8 cellular contexts compared by ENCODE assay signal in the genomic region with DNA sequence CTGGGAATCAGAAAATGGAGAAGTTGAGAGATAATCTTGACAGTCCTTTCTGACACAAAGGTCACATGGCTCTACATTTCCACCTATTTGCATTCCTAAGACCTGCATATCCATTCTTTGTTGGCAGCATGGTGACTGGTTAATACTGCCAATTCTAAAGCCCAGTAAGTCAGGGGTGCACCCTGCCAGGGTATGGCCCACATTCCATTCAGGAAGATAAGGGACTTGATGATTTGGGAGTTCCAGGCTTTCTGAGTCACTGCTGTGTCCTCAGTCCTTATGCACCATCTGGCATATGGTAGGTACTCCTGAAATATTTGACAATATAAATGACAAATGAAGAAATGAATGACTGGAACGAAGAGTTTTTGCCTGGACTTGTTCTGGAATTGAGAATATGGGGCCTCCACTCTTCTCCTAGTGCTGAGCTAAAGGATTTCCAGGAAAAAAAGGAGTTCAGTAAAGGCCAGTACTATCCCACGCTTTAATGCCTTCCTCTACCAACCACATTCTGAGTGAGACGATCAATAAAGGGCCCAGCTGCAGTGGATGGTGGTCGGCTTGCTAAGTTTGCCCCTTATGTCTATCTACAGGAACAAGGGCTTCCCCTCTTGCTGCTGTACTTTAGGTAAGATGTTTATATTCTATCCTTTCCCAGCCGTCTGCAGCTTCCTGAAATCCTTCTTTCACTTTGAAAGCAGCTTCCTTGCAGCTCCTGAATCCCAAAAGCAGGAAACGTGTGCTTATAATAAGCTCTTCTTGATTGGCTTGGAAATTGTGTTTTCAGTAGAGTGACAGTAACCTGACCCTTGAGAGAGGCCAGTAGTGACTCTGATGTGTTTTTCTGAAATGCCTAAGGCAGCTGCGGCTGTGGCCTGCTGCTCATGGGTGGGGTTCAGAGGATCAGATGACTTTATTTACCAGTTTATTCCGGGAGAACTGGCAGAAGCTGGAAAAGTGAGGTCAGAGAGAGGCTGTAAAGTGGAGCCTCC. TPM values are rescaled to one million over a fixed set of nuclear protein-coding genes. Genes with fewer than 3 reads are reported as not detected.
A peak's percentile ranks its signal among the peaks of the same experiment; 100 is the strongest.
DNase-seq lines count a peak whose midpoint lies in the region; ATAC-seq, FAIRE-seq and TF ChIP-seq lines count a peak whose summit lies in the region.

No MANE protein-coding gene starts in this region.

- no peak for TF ChIP-seq CTCF in esophagus squamous epithelium (IDR thresholded peaks at IDR 0.05)
- no peak for TF ChIP-seq CTCF in pancreas (IDR thresholded peaks at IDR 0.05)

- peaks cover 0 to 20% (median 10%) of the 10 kb centered on the region in 3 donors for H3K4me1 ChIP-seq in esophagus squamous epithelium
- H3K4me1 ChIP-seq in pancreas = peaks cover 0 to 11% (median 0%) of the 10 kb centered on the region in 3 donors

- H3K36me3 ChIP-seq in esophagus squamous epithelium (no peaks in the 10 kb centered on the region), pancreas (no peaks in the 10 kb centered on the region)

- ATAC-seq in pancreas (peak; percentile 79 to 81 (median 80)), GM21737 (IDR thresholded peaks at IDR 0.05; ENCODE audit: unreplicated experiment) (no peak), HG02938 (IDR thresholded peaks at IDR 0.05; ENCODE audit: unreplicated experiment) (no peak)

- peak overlapping the region; percentile 2 to 73 (median 60) for H3K27ac ChIP-seq in esophagus squamous epithelium
- peak overlapping the region in 3 of 4 donors; percentile 9 to 70 (median 13) for H3K27ac ChIP-seq in pancreas

- DNase-seq in DMS53 treated with DMSO at 0.1 percent for 48 hours (lab: John Stamatoyannopoulos, UW; ENCODE audit: unreplicated experiment) = peak; percentile 99
- DNase-seq in NCI-H69 (lab: John Stamatoyannopoulos, UW) = peak; percentile 73
- no peak for DNase-seq in esophagus squamous epithelium (lab: John Stamatoyannopoulos, UW)
- peak in 1 of 6 donors; percentile 31 for DNase-seq in pancreas
- DNase-seq in activated CD4-positive, CD25-positive, alpha-beta regulatory T cell treated with anti-CD3 and anti-CD28 coated beads, Interleukin-2, amount 50 U/mL, for 72 hours = no peak
- DNase-seq in stimulated activated CD4-positive, alpha-beta T cell treated with anti-CD3 and anti-CD28 coated beads, Interleukin-15, amount 100 ng/mL, for 24 hours = no peak

- no peak for FAIRE-seq in pancreas (lab: Jason Lieb, UNC)

- H3K4me3 ChIP-seq in esophagus squamous epithelium (peak overlapping the region in 1 of 4 donors; percentile 30), pancreas (no peak overlapping the region)

- no peak for TF ChIP-seq POLR2A in esophagus squamous epithelium (IDR thresholded peaks at IDR 0.05)

- intact Hi-C loops in esophagus squamous epithelium (cut with DNase I) = no loop called here
- intact Hi-C loops in pancreas (cut with DNase I) = no loop called here

- 41 to 50% methylated on average over 7 to 8 of the region's 8 CpGs for WGBS in esophagus squamous epithelium, 2 donors
- 61 to 63% methylated on average over 8 of the region's 8 CpGs for WGBS in pancreas, 2 donors

- no peaks in the 10 kb centered on the region for H3K27me3 ChIP-seq in esophagus squamous epithelium
- no peaks in the 10 kb centered on the region for H3K27me3 ChIP-seq in pancreas

- H3K9me3 ChIP-seq in esophagus squamous epithelium (no peaks in the 10 kb centered on the region), pancreas (no peaks in the 10 kb centered on the region)

RNA-seq across cellular contexts. Expression of gene EIF2AK3, which starts 31.9 kb away (rescaled TPM):
- total RNA-seq in esophagus squamous epithelium (10 to 100 TPM; 12.2 to 16.9 (median 16.7) TPM), pancreas (10 to 100 TPM; 22.9 to 58.4 (median 29.3) TPM)
- 10 to 100 TPM in 1 of 2 donors, 1 to 10 TPM in 1; 6.2 to 21.6 TPM for polyA plus RNA-seq in pancreas

RNA-seq across cellular contexts. Expression of gene RPIA, which starts 32.3 kb away (rescaled TPM):
- 10 to 100 TPM in 2 of 4 donors, 1 to 10 TPM in 2; 6.5 to 17.6 (median 11.0) TPM for total RNA-seq in esophagus squamous epithelium
- total RNA-seq in pancreas = 10 to 100 TPM in 4 of 6 donors, 1 to 10 TPM in 2; 8.5 to 11.4 (median 10.3) TPM
- polyA plus RNA-seq in pancreas = 10 to 100 TPM; 10.0 to 15.4 TPM

Comparison
In these comparisons a context has a peak if more than half of its experiments do, and no peak if none do; other contexts are left out.
1. DNase-seq: peak in DMS53 treated with DMSO at 0.1 percent for 48 hours (single experiment) and NCI-H69 (single experiment); none in esophagus squamous epithelium (single experiment), activated CD4-positive, CD25-positive, alpha-beta regulatory T cell treated with anti-CD3 and anti-CD28 coated beads, Interleukin-2, amount 50 U/mL, for 72 hours (single experiment) and stimulated activated CD4-positive, alpha-beta T cell treated with anti-CD3 and anti-CD28 coated beads, Interleukin-15, amount 100 ng/mL, for 24 hours (single experiment).
2. ATAC-seq: peak in pancreas (4 of 4); none in GM21737 (single experiment) and HG02938 (single experiment).